32 cellular contexts compared by ENCODE assay signal in genomic region chr1:100556925-100557605, GRCh38. TPM values are rescaled to one million over a fixed set of nuclear protein-coding genes. Genes with fewer than 3 reads are reported as not detected.
"Had no signal": no experiment of that assay in that cellular context is flagged by ENCODE, and none has a peak within 500 bp of the region (broad histone marks: within the 10 kb centered on the region; RNA-seq: fewer than 3 reads in every experiment).

No MANE protein-coding gene starts in this region.

- H3K27me3 ChIP-seq: ascending aorta, breast epithelium, cardiac muscle cell, colonic mucosa, esophagus squamous epithelium, gastroesophageal sphincter had no signal

- DNase-seq: activated CD4-positive, alpha-beta memory T cell treated with anti-CD3 and anti-CD28 coated beads for 36 hours; activated CD4-positive, alpha-beta T cell treated with anti-CD3 and anti-CD28 coated beads for 1 hour; activated CD4-positive, alpha-beta T cell treated with anti-CD3 and anti-CD28 coated beads for 4 hours; activated CD8-positive, alpha-beta memory T cell treated with anti-CD3 and anti-CD28 coated beads, Interleukin-2, amount 10 ng/mL, durations not matched to agents 7 days and 5 days; activated CD8-positive, alpha-beta memory T cell treated with anti-CD3 and anti-CD28 coated beads, Interleukin-2, amount 50 U/mL, for 4 hours; activated CD8-positive, alpha-beta T cell treated with anti-CD3 and anti-CD28 coated beads, Interleukin-2, amount 10 ng/mL, durations not matched to agents 7 days and 5 days; activated effector memory CD4-positive, alpha-beta T cell treated with anti-CD3 and anti-CD28 coated beads, Interleukin-2, amount 50 U/mL, for 16 hours; activated naive CD4-positive, alpha-beta T cell treated with anti-CD3 and anti-CD28 coated beads for 36 hours; activated naive CD8-positive, alpha-beta T cell treated with anti-CD3 and anti-CD28 coated beads, Interleukin-2, amount 10 ng/mL, durations not matched to agents 7 days and 5 days; activated T-cell treated with anti-CD3 and anti-CD28 coated beads, Interleukin-2, amount 50 U/mL, for 1 hour; activated T-cell treated with anti-CD3 and anti-CD28 coated beads, Interleukin-2, amount 50 U/mL, for 48 hours; central memory CD4-positive, alpha-beta T cell; cerebellar nuclear complex; colonic mucosa; effector CD8-positive, alpha-beta T cell; esophagus squamous epithelium; foreskin melanocyte; head of caudate nucleus; T-helper 1 cell; T-helper 17 cell had no signal

- H3K36me3 Mint-ChIP-seq: brain had no signal

- H3K4me1 Mint-ChIP-seq: activated CD8-positive, alpha-beta memory T cell treated with anti-CD3 and anti-CD28 coated beads, Interleukin-2, amount 10 ng/mL, durations not matched to agents 7 days and 5 days; activated naive CD8-positive, alpha-beta T cell treated with anti-CD3 and anti-CD28 coated beads, Interleukin-2, amount 10 ng/mL, durations not matched to agents 7 days and 5 days; brain; T-helper 17 cell had no signal

- H3K4me1 ChIP-seq: ascending aorta, breast epithelium, colonic mucosa, esophagus squamous epithelium, gastroesophageal sphincter had no signal

- H3K27ac ChIP-seq: ascending aorta, breast epithelium, cardiac muscle cell, colonic mucosa, epithelial cell of prostate, esophagus squamous epithelium, gastroesophageal sphincter had no signal

- H3K27me3 Mint-ChIP-seq: T-helper 17 cell had no signal

- H3K4me3 ChIP-seq: ascending aorta, breast epithelium, cardiac muscle cell, colonic mucosa, esophagus squamous epithelium, gastroesophageal sphincter had no signal

- H3K36me3 ChIP-seq: ascending aorta, breast epithelium, cardiac muscle cell, colonic mucosa, esophagus squamous epithelium, gastroesophageal sphincter had no signal

- H3K27ac Mint-ChIP-seq: activated CD4-positive, alpha-beta memory T cell treated with anti-CD3 and anti-CD28 coated beads for 36 hours; activated CD8-positive, alpha-beta memory T cell treated with anti-CD3 and anti-CD28 coated beads, Interleukin-2, amount 10 ng/mL, durations not matched to agents 7 days and 5 days; activated CD8-positive, alpha-beta T cell treated with anti-CD3 and anti-CD28 coated beads, Interleukin-2, amount 10 ng/mL, durations not matched to agents 7 days and 5 days; activated naive CD4-positive, alpha-beta T cell treated with anti-CD3 and anti-CD28 coated beads for 36 hours; activated naive CD4-positive, alpha-beta T cell treated with anti-CD3 and anti-CD28 coated beads, Interleukin-2, amount 50 U/mL, for 72 hours; activated naive CD8-positive, alpha-beta T cell treated with anti-CD3 and anti-CD28 coated beads, Interleukin-2, amount 10 ng/mL, durations not matched to agents 7 days and 5 days; activated T-helper 1 cell treated with anti-CD3 and anti-CD28 coated beads, Interleukin-12 subunit alpha, Interleukin-12 subunit beta, Interleukin-2, Interleukin-4 antibody, amounts not matched to agents 30 ng/mL and 10 ng/mL and 1 ng/mL, durations not matched to agents 14 hours and 24 hours and 36 hours; activated T-helper 2 cell treated with anti-CD3 and anti-CD28 coated beads, Interferon-gamma antibody, Interleukin-2, Interleukin-4, amounts not matched to agents 10 μg/mL and 5 μg/mL and 100 μg/mL, durations not matched to agents 14 hours and 24 hours and 36 hours; brain; T-helper 17 cell had no signal

- H3K4me3 Mint-ChIP-seq: activated CD4-positive, alpha-beta memory T cell treated with anti-CD3 and anti-CD28 coated beads for 36 hours; activated CD8-positive, alpha-beta memory T cell treated with anti-CD3 and anti-CD28 coated beads, Interleukin-2, amount 10 ng/mL, durations not matched to agents 7 days and 5 days; activated CD8-positive, alpha-beta T cell treated with anti-CD3 and anti-CD28 coated beads, Interleukin-2, amount 10 ng/mL, durations not matched to agents 7 days and 5 days; activated naive CD4-positive, alpha-beta T cell treated with anti-CD3 and anti-CD28 coated beads for 36 hours; activated naive CD8-positive, alpha-beta T cell treated with anti-CD3 and anti-CD28 coated beads, Interleukin-2, amount 10 ng/mL, durations not matched to agents 7 days and 5 days; activated T-helper 1 cell treated with anti-CD3 and anti-CD28 coated beads, Interleukin-12 subunit alpha, Interleukin-12 subunit beta, Interleukin-2, Interleukin-4 antibody, amounts not matched to agents 30 ng/mL and 10 ng/mL and 1 ng/mL, durations not matched to agents 14 hours and 24 hours and 36 hours; brain; T-helper 17 cell had no signal

- ATAC-seq: activated CD8-positive, alpha-beta memory T cell treated with anti-CD3 and anti-CD28 coated beads, Interleukin-2, amount 10 ng/mL, durations not matched to agents 7 days and 5 days; activated CD8-positive, alpha-beta T cell treated with anti-CD3 and anti-CD28 coated beads, Interleukin-2, amount 10 ng/mL, durations not matched to agents 7 days and 5 days; activated naive CD4-positive, alpha-beta T cell treated with anti-CD3 and anti-CD28 coated beads, Interleukin-2, amount 50 U/mL, for 72 hours; gastroesophageal sphincter; T-helper 17 cell had no signal

- H3K9me3 ChIP-seq: colonic mucosa had no signal

RNA-seq across cellular contexts. Expression of gene GPR88, which starts 19.1 kb away (rescaled TPM):
- total RNA-seq: activated CD4-positive, alpha-beta memory T cell treated with anti-CD3 and anti-CD28 coated beads for 36 hours; activated CD8-positive, alpha-beta memory T cell treated with anti-CD3 and anti-CD28 coated beads, Interleukin-2, amount 10 ng/mL, durations not matched to agents 7 days and 5 days; activated CD8-positive, alpha-beta T cell treated with anti-CD3 and anti-CD28 coated beads, Interleukin-2, amount 10 ng/mL, durations not matched to agents 7 days and 5 days; activated naive CD4-positive, alpha-beta T cell treated with anti-CD3 and anti-CD28 coated beads for 36 hours; activated naive CD4-positive, alpha-beta T cell treated with anti-CD3 and anti-CD28 coated beads, Interleukin-2, amount 50 U/mL, for 72 hours; activated naive CD8-positive, alpha-beta T cell treated with anti-CD3 and anti-CD28 coated beads, Interleukin-2, amount 10 ng/mL, durations not matched to agents 7 days and 5 days; activated T-helper 2 cell treated with anti-CD3 and anti-CD28 coated beads, Interferon-gamma antibody, Interleukin-2, Interleukin-4, amounts not matched to agents 10 μg/mL and 5 μg/mL and 100 μg/mL, durations not matched to agents 14 hours and 24 hours and 36 hours; ascending aorta; dermis microvascular lymphatic vessel endothelial cell; esophagus squamous epithelium; fibroblast of lung; fibroblast of villous mesenchyme had no signal
- polyA plus RNA-seq: fibroblast of lung had no signal
